Comparison of ENCODE assay signal across 22 cellular contexts in the genomic region with DNA sequence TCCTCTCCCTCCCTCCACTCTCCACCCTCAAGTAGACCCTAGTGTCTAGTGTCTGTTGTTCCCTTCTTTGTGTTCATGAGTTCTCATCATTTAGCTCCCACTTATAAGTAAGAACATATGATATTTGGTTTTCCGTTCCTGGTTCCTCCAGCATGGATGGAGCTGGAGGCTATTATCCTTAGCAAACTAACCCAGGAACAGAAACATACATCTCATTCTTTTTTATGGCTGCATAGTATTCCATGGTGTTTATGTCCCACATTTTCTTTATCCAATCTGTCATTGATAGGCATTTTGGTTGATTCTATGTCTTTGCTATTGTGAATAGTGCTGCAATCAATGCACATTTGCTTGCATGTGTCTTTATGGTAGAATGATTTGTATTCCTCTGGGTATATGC. TPM values are rescaled to one million over a fixed set of nuclear protein-coding genes. Genes with fewer than 3 reads are reported as not detected.
"Had no signal": no experiment of that assay in that cellular context is flagged by ENCODE, and none has a peak within 500 bp of the region (broad histone marks: within the 10 kb centered on the region; RNA-seq: fewer than 3 reads in every experiment).

No MANE protein-coding gene starts in this region.

RNA-seq across cellular contexts. Expression of a gene that starts 4.2 kb away (rescaled TPM):
- total RNA-seq: activated B cell treated with CpG ODN at 0.5 μM for 24 hours; activated CD4-positive, alpha-beta memory T cell treated with anti-CD3 and anti-CD28 coated beads for 36 hours; activated CD4-positive, alpha-beta T cell treated with anti-CD3 and anti-CD28 coated beads, Interleukin-2, amount 10 ng/mL, durations not matched to agents 24 days and 14 days; activated CD8-positive, alpha-beta memory T cell treated with anti-CD3 and anti-CD28 coated beads for 36 hours; activated CD8-positive, alpha-beta T cell treated with anti-CD3 and anti-CD28 coated beads for 36 hours; activated naive CD4-positive, alpha-beta T cell treated with anti-CD3 and anti-CD28 coated beads for 36 hours; activated naive CD4-positive, alpha-beta T cell treated with anti-CD3 and anti-CD28 coated beads, Interleukin-2, amount 50 U/mL, for 72 hours; activated naive CD8-positive, alpha-beta T cell treated with anti-CD3 and anti-CD28 coated beads for 36 hours; activated T-cell treated with anti-CD3 and anti-CD28 coated beads, Interleukin-2, amount 50 U/mL, for 4 hours; activated T-cell treated with anti-CD3 and anti-CD28 coated beads, Interleukin-2, amount 50 U/mL, for 72 hours; activated T-helper 1 cell treated with anti-CD3 and anti-CD28 coated beads, Interleukin-12 subunit alpha, Interleukin-12 subunit beta, Interleukin-2, Interleukin-4 antibody, amounts not matched to agents 30 ng/mL and 10 ng/mL and 1 ng/mL, durations not matched to agents 14 hours and 24 hours and 36 hours; activated T-helper 17 cell treated with anti-CD3 and anti-CD28 coated beads, Interleukin-2, amount 50 U/mL, for 72 hours; adrenal gland; aorta; astrocyte; body of pancreas; breast epithelium; cardiac septum; cerebellum; T-helper 1 cell treated with Interleukin-12 subunit alpha and Interleukin-12 subunit beta and Interleukin-4 antibody, amounts not matched to agents 30 ng/mL and 1 ng/mL, for 36 hours; T-helper 17 cell; T-helper 2 cell treated with Interferon-gamma antibody and Interleukin-4, amounts not matched to agents 100 ng/mL and 5 ng/mL, for 36 hours had no signal
- polyA plus RNA-seq: adrenal gland, aorta had no signal

RNA-seq across cellular contexts. Expression of a gene that starts 23.1 kb away (rescaled TPM):
- total RNA-seq: activated B cell treated with CpG ODN at 0.5 μM for 24 hours; activated CD4-positive, alpha-beta memory T cell treated with anti-CD3 and anti-CD28 coated beads for 36 hours; activated CD4-positive, alpha-beta T cell treated with anti-CD3 and anti-CD28 coated beads, Interleukin-2, amount 10 ng/mL, durations not matched to agents 24 days and 14 days; activated CD8-positive, alpha-beta memory T cell treated with anti-CD3 and anti-CD28 coated beads for 36 hours; activated CD8-positive, alpha-beta T cell treated with anti-CD3 and anti-CD28 coated beads for 36 hours; activated naive CD4-positive, alpha-beta T cell treated with anti-CD3 and anti-CD28 coated beads for 36 hours; activated naive CD8-positive, alpha-beta T cell treated with anti-CD3 and anti-CD28 coated beads for 36 hours; activated T-cell treated with anti-CD3 and anti-CD28 coated beads, Interleukin-2, amount 50 U/mL, for 4 hours; activated T-cell treated with anti-CD3 and anti-CD28 coated beads, Interleukin-2, amount 50 U/mL, for 72 hours; activated T-helper 1 cell treated with anti-CD3 and anti-CD28 coated beads, Interleukin-12 subunit alpha, Interleukin-12 subunit beta, Interleukin-2, Interleukin-4 antibody, amounts not matched to agents 30 ng/mL and 10 ng/mL and 1 ng/mL, durations not matched to agents 14 hours and 24 hours and 36 hours; activated T-helper 17 cell treated with anti-CD3 and anti-CD28 coated beads, Interleukin-2, amount 50 U/mL, for 72 hours; adrenal gland; aorta; astrocyte; body of pancreas; breast epithelium; cardiac septum; cerebellum; T-helper 1 cell treated with Interleukin-12 subunit alpha and Interleukin-12 subunit beta and Interleukin-4 antibody, amounts not matched to agents 30 ng/mL and 1 ng/mL, for 36 hours; T-helper 17 cell; T-helper 2 cell treated with Interferon-gamma antibody and Interleukin-4, amounts not matched to agents 100 ng/mL and 5 ng/mL, for 36 hours had no signal
- polyA plus RNA-seq: adrenal gland, aorta had no signal

RNA-seq across cellular contexts. Expression of a gene that starts 43.1 kb away (rescaled TPM):
- total RNA-seq: activated B cell treated with CpG ODN at 0.5 μM for 24 hours; activated CD4-positive, alpha-beta T cell treated with anti-CD3 and anti-CD28 coated beads, Interleukin-2, amount 10 ng/mL, durations not matched to agents 24 days and 14 days; activated CD8-positive, alpha-beta memory T cell treated with anti-CD3 and anti-CD28 coated beads for 36 hours; activated CD8-positive, alpha-beta T cell treated with anti-CD3 and anti-CD28 coated beads for 36 hours; activated naive CD8-positive, alpha-beta T cell treated with anti-CD3 and anti-CD28 coated beads for 36 hours; activated T-cell treated with anti-CD3 and anti-CD28 coated beads, Interleukin-2, amount 50 U/mL, for 4 hours; activated T-cell treated with anti-CD3 and anti-CD28 coated beads, Interleukin-2, amount 50 U/mL, for 72 hours; activated T-helper 1 cell treated with anti-CD3 and anti-CD28 coated beads, Interleukin-12 subunit alpha, Interleukin-12 subunit beta, Interleukin-2, Interleukin-4 antibody, amounts not matched to agents 30 ng/mL and 10 ng/mL and 1 ng/mL, durations not matched to agents 14 hours and 24 hours and 36 hours; adrenal gland; aorta; astrocyte; body of pancreas; breast epithelium; cardiac septum; cerebellum; T-helper 2 cell treated with Interferon-gamma antibody and Interleukin-4, amounts not matched to agents 100 ng/mL and 5 ng/mL, for 36 hours had no signal
- polyA plus RNA-seq: adrenal gland, aorta had no signal

RNA-seq across cellular contexts. Expression of a gene that starts 50.6 kb away (rescaled TPM):
- total RNA-seq: activated B cell treated with CpG ODN at 0.5 μM for 24 hours; activated CD4-positive, alpha-beta memory T cell treated with anti-CD3 and anti-CD28 coated beads for 36 hours; activated CD4-positive, alpha-beta T cell treated with anti-CD3 and anti-CD28 coated beads, Interleukin-2, amount 10 ng/mL, durations not matched to agents 24 days and 14 days; activated CD8-positive, alpha-beta memory T cell treated with anti-CD3 and anti-CD28 coated beads for 36 hours; activated CD8-positive, alpha-beta T cell treated with anti-CD3 and anti-CD28 coated beads for 36 hours; activated naive CD4-positive, alpha-beta T cell treated with anti-CD3 and anti-CD28 coated beads for 36 hours; activated naive CD4-positive, alpha-beta T cell treated with anti-CD3 and anti-CD28 coated beads, Interleukin-2, amount 50 U/mL, for 72 hours; activated naive CD8-positive, alpha-beta T cell treated with anti-CD3 and anti-CD28 coated beads for 36 hours; activated T-cell treated with anti-CD3 and anti-CD28 coated beads, Interleukin-2, amount 50 U/mL, for 4 hours; activated T-cell treated with anti-CD3 and anti-CD28 coated beads, Interleukin-2, amount 50 U/mL, for 72 hours; activated T-helper 1 cell treated with anti-CD3 and anti-CD28 coated beads, Interleukin-12 subunit alpha, Interleukin-12 subunit beta, Interleukin-2, Interleukin-4 antibody, amounts not matched to agents 30 ng/mL and 10 ng/mL and 1 ng/mL, durations not matched to agents 14 hours and 24 hours and 36 hours; activated T-helper 17 cell treated with anti-CD3 and anti-CD28 coated beads, Interleukin-2, amount 50 U/mL, for 72 hours; adrenal gland; aorta; astrocyte; body of pancreas; breast epithelium; cardiac septum; cerebellum; T-helper 1 cell treated with Interleukin-12 subunit alpha and Interleukin-12 subunit beta and Interleukin-4 antibody, amounts not matched to agents 30 ng/mL and 1 ng/mL, for 36 hours; T-helper 17 cell; T-helper 2 cell treated with Interferon-gamma antibody and Interleukin-4, amounts not matched to agents 100 ng/mL and 5 ng/mL, for 36 hours had no signal
- polyA plus RNA-seq: adrenal gland had no signal
